In genomic region chr12:12749433-12749832, GRCh38 we compare ENCODE assay signal across 1 cellular context.
A peak's percentile ranks its signal among the peaks of the same experiment; 100 is the strongest.
TF ChIP-seq lines count a peak whose summit lies in the region.

No MANE protein-coding gene starts in this region.

TF ChIP-seq in H1, 55 proteins besides CTCF, POLR2A, EP300 and RAD21:
- TF ChIP-seq SP1 (IDR thresholded peaks at IDR 0.05; ENCODE audit: low read depth, low read length) = peak; percentile 82
- TF ChIP-seq MAX (IDR thresholded peaks at IDR 0.05) = no peak
